In genomic region chr11:116432301-116432700, GRCh38 we compare ENCODE assay signal across 19 cellular contexts.
A peak's percentile ranks its signal among the peaks of the same experiment; 100 is the strongest.
DNase-seq lines count a peak whose midpoint lies in the region; ATAC-seq, FAIRE-seq and TF ChIP-seq lines count a peak whose summit lies in the region.
"Had no signal": no experiment of that assay in that cellular context is flagged by ENCODE, and none has a peak within 500 bp of the region (broad histone marks: within the 10 kb centered on the region; RNA-seq: fewer than 3 reads in every experiment).

No MANE protein-coding gene starts in this region.

- H3K27ac ChIP-seq in HepG2 (ENCODE audit: extremely low read length, insufficient read depth, low read length) (no peak overlapping the region), right lobe of liver (no peak overlapping the region), WERI-Rb-1 (peak overlapping the region; percentile 48; the same call in 1 of the 2 replicates), GM23248 (no peak overlapping the region), ascending aorta (no peak overlapping the region)
- H3K27ac ChIP-seq: 22Rv1, A549 had no signal

- no peaks in the 10 kb centered on the region for H3K9me2 ChIP-seq in GM23248 (ENCODE audit: insufficient read depth)

- H3K4me1 ChIP-seq in HepG2 (ENCODE audit: insufficient read depth, low read length): peaks cover 50% of the 10 kb centered on the region
- no peaks in the 10 kb centered on the region for H3K4me1 ChIP-seq in right lobe of liver
- H3K4me1 ChIP-seq in GM23248 (ENCODE audit: insufficient read depth): no peaks in the 10 kb centered on the region
- H3K4me1 ChIP-seq in ascending aorta: no peaks in the 10 kb centered on the region
- H3K4me1 ChIP-seq: A549 had no signal

- TF ChIP-seq POLR2A in HepG2 (IDR thresholded peaks at IDR 0.05; ENCODE audit: insufficient read depth in 1 of 2, low read depth in 2 of 2, low read length in 2 of 2) (no peak), right lobe of liver (IDR thresholded peaks at IDR 0.05) (no peak)

- CTCF ChIA-PET in HepG2 (lab: Yijun Ruan, JAX; ENCODE audit: low intra/inter-chr PET ratio, low total read pairs): no interaction called here

- no TSS peak for BruUV-seq in HepG2 (replicated peaks; lab: Mats Ljungman, UMichigan)

- H3K9me3 ChIP-seq in HepG2 (ENCODE audit: low read length): no peaks in the 10 kb centered on the region
- no peaks in the 10 kb centered on the region for H3K9me3 ChIP-seq in right lobe of liver
- no peaks in the 10 kb centered on the region for H3K9me3 ChIP-seq in WERI-Rb-1 (ENCODE audit: severe bottlenecking)
- H3K9me3 ChIP-seq in GM23248 (ENCODE audit: low read depth): no peaks in the 10 kb centered on the region
- no peaks in the 10 kb centered on the region for H3K9me3 ChIP-seq in ascending aorta
- H3K9me3 ChIP-seq: A549, BE2C, HAP-1 had no signal

- TF ChIP-seq EP300 in HepG2 (IDR thresholded peaks at IDR 0.05; ENCODE audit: low read depth in 2 of 2, low read length in 2 of 2) (no peak), HepG2 (CRISPR knock-in tag; IDR thresholded peaks at IDR 0.05; ENCODE audit: borderline replicate concordance) (no peak)

- intact Hi-C loops in HepG2 (cut with micrococcal nuclease; ENCODE audit: unreplicated experiment): no loop called here
- intact Hi-C loops in right lobe of liver (cut with DNase I): no loop called here
- intact Hi-C loops in ascending aorta (cut with DNase I): no loop called here

- ATAC-seq in HepG2 (no peak), right lobe of liver (no peak), GM18909 (IDR thresholded peaks at IDR 0.05; ENCODE audit: poor library complexity, unreplicated experiment) (no peak)
- ATAC-seq: A549, GM12878 had no signal

- no peak overlapping the region for H3K4me3 ChIP-seq in HepG2 (replicated peaks in 1 of 3; ENCODE audit: insufficient read depth in 1 of 3, low read depth in 2 of 3, low read length in 3 of 3)
- H3K4me3 ChIP-seq in right lobe of liver: no peak overlapping the region
- no peak overlapping the region for H3K4me3 ChIP-seq in WERI-Rb-1 (ENCODE audit: low read depth, low read length)
- H3K4me3 ChIP-seq in GM23248: no peak overlapping the region
- no peak overlapping the region for H3K4me3 ChIP-seq in ascending aorta
- H3K4me3 ChIP-seq: A549, GM12878, HAP-1 had no signal

- POLR2A ChIA-PET in HepG2 (lab: Yijun Ruan, JAX): interaction anchor here (1.0 kb wide), 1 partner anchor 20 kb away, joined by 3 read pairs; no protein-coding TSS in a partner anchor

- in situ Hi-C loops in HepG2 (cut with HindIII; ENCODE audit: extremely low pct_ligation_motif_present, low pct_unique_long_range_greater_than_20kb) (no loop called here), GM23248 (cut with MboI) (no loop called here)

- TF ChIP-seq RAD21 in HepG2 (CRISPR knock-in tag; IDR thresholded peaks at IDR 0.05): no peak

- no peak overlapping the region for H3K4me2 ChIP-seq in HepG2 (ENCODE audit: low read depth, low read length)
- no peak overlapping the region for H3K4me2 ChIP-seq in GM23248 (ENCODE audit: unreplicated experiment)
- H3K4me2 ChIP-seq: A549 had no signal

- H3F3A ChIP-seq in GM23248 (ENCODE audit: insufficient read depth): no peaks in the 10 kb centered on the region

- WGBS in HepG2 (ENCODE audit: low lambda C conversion rate): 96% methylated on average over 7 of the region's 9 CpGs
- no CpG with 5 or more reads among the region's 9 CpGs for WGBS in right lobe of liver (ENCODE audit: insufficient coverage, low coverage, low lambda C conversion rate, missing lambda C conversion rate)
- 29 to 37% methylated on average over 8 to 9 of the region's 9 CpGs for WGBS in GM23248 (ENCODE audit: low coverage in 1 of 2, low lambda C conversion rate in 2 of 2, missing lambda C conversion rate in 2 of 2), 2 experiments

- no peak for FAIRE-seq in HepG2 (lab: Jason Lieb, UNC)
- FAIRE-seq: A549, GM12878, GM19239 had no signal

- no peaks in the 10 kb centered on the region for H3K36me3 ChIP-seq in HepG2 (replicated peaks in 1 of 2; ENCODE audit: control insufficient read depth in 1 of 2, insufficient read depth in 2 of 2, low read length in 2 of 2)
- H3K36me3 ChIP-seq in right lobe of liver: no peaks in the 10 kb centered on the region
- no peaks in the 10 kb centered on the region for H3K36me3 ChIP-seq in WERI-Rb-1
- no peaks in the 10 kb centered on the region for H3K36me3 ChIP-seq in GM23248 (ENCODE audit: low read depth)
- no peaks in the 10 kb centered on the region for H3K36me3 ChIP-seq in ascending aorta
- H3K36me3 ChIP-seq: BE2C, HAP-1 had no signal

- H3K9ac ChIP-seq in HepG2 (ENCODE audit: insufficient read depth, low read depth, low read length): no peak overlapping the region
- no peak overlapping the region for H3K9ac ChIP-seq in GM23248

- DNase-seq in HepG2 (ENCODE audit: low spot score) (no peak), right lobe of liver (no peak), WERI-Rb-1 (no peak), cerebellum (ENCODE audit: low spot score) (peak; percentile 88), NCI-H2029 (lab: John Stamatoyannopoulos, UW) (no peak), GM23248 (no peak), ascending aorta (ENCODE audit: low spot score in 2 of 2) (no peak)
- DNase-seq: BE2C; CD4-positive, CD25-positive, alpha-beta regulatory T cell; CD8-positive, alpha-beta memory T cell; COR-L47; DMS 273 treated with DMSO at 0.1 percent for 48 hours; DMS53 had no signal

- H3K79me2 ChIP-seq in HepG2 (ENCODE audit: insufficient read depth, low read length) (no peaks in the 10 kb centered on the region), GM23248 (ENCODE audit: insufficient read depth) (no peaks in the 10 kb centered on the region)

- H2AFZ ChIP-seq in HepG2 (ENCODE audit: low read length) (no peak overlapping the region), GM23248 (no peak overlapping the region)

- H4K20me1 ChIP-seq in HepG2 (ENCODE audit: insufficient read depth, low read length) (no peaks in the 10 kb centered on the region), GM23248 (ENCODE audit: insufficient read depth) (no peaks in the 10 kb centered on the region)

- H3K27me3 ChIP-seq in HepG2 (ENCODE audit: control insufficient read depth in 1 of 2, insufficient read depth in 2 of 2, low read length in 2 of 2): no peaks in the 10 kb centered on the region
- no peaks in the 10 kb centered on the region for H3K27me3 ChIP-seq in right lobe of liver
- H3K27me3 ChIP-seq in WERI-Rb-1 (ENCODE audit: insufficient read depth, low read depth, severe bottlenecking): no peaks in the 10 kb centered on the region
- H3K27me3 ChIP-seq in GM23248 (replicated peaks; ENCODE audit: insufficient read depth): no peaks in the 10 kb centered on the region
- H3K27me3 ChIP-seq in ascending aorta: no peaks in the 10 kb centered on the region
- H3K27me3 ChIP-seq: BE2C had no signal

- no peak for TF ChIP-seq CTCF in HepG2 (CRISPR knock-in tag; IDR thresholded peaks at IDR 0.05)
- TF ChIP-seq CTCF in right lobe of liver (IDR thresholded peaks at IDR 0.05): no peak
- no peak for TF ChIP-seq CTCF in WERI-Rb-1 (IDR thresholded peaks at IDR 0.05; ENCODE audit: low read depth, low read length)
- TF ChIP-seq CTCF in ascending aorta (IDR thresholded peaks at IDR 0.05): no peak

TF ChIP-seq in HepG2, 621 proteins besides CTCF, POLR2A, EP300 and RAD21 (continues in another document):
- TF ChIP-seq, protein P1, sequence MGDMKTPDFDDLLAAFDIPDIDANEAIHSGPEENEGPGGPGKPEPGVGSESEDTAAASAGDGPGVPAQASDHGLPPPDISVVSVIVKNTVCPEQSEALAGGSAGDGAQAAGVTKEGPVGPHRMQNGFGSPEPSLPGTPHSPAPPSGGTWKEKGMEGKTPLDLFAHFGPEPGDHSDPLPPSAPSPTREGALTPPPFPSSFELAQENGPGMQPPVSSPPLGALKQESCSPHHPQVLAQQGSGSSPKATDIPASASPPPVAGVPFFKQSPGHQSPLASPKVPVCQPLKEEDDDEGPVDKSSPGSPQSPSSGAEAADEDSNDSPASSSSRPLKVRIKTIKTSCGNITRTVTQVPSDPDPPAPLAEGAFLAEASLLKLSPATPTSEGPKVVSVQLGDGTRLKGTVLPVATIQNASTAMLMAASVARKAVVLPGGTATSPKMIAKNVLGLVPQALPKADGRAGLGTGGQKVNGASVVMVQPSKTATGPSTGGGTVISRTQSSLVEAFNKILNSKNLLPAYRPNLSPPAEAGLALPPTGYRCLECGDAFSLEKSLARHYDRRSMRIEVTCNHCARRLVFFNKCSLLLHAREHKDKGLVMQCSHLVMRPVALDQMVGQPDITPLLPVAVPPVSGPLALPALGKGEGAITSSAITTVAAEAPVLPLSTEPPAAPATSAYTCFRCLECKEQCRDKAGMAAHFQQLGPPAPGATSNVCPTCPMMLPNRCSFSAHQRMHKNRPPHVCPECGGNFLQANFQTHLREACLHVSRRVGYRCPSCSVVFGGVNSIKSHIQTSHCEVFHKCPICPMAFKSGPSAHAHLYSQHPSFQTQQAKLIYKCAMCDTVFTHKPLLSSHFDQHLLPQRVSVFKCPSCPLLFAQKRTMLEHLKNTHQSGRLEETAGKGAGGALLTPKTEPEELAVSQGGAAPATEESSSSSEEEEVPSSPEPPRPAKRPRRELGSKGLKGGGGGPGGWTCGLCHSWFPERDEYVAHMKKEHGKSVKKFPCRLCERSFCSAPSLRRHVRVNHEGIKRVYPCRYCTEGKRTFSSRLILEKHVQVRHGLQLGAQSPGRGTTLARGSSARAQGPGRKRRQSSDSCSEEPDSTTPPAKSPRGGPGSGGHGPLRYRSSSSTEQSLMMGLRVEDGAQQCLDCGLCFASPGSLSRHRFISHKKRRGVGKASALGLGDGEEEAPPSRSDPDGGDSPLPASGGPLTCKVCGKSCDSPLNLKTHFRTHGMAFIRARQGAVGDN (CRISPR knock-in tag; IDR thresholded peaks at IDR 0.05): peak; percentile 18; the same call in 1 of the 2 replicates
- 0 out of 2 replicates have a peak, but pooled peaks have one; percentile 56 for TF ChIP-seq HNRNPL (IDR thresholded peaks at IDR 0.05; ENCODE audit: low read depth, low read length)
- no peak for TF ChIP-seq ZHX1 (CRISPR knock-in tag; IDR thresholded peaks at IDR 0.05; ENCODE audit: low read depth)
